Comparison of ENCODE assay signal across 17 cellular contexts in genomic region chr1:184380468-184380867, GRCh38. TPM values are rescaled to one million over a fixed set of nuclear protein-coding genes. Genes with fewer than 3 reads are reported as not detected.
DNase-seq lines count a peak whose midpoint lies in the region; ATAC-seq and TF ChIP-seq lines count a peak whose summit lies in the region.
"Had no signal": no experiment of that assay in that cellular context is flagged by ENCODE, and none has a peak within 500 bp of the region (broad histone marks: within the 10 kb centered on the region; RNA-seq: fewer than 3 reads in every experiment).

No MANE protein-coding gene starts in this region.

- ATAC-seq in CD8-positive, alpha-beta T cell: peak; percentile 34
- peak; percentile 42 for ATAC-seq in mucosa of descending colon
- no peak for ATAC-seq in HG03378 (IDR thresholded peaks at IDR 0.05; ENCODE audit: unreplicated experiment)

- H3K36me3 ChIP-seq in CD8-positive, alpha-beta T cell (ENCODE audit: insufficient read depth, low read length): no peaks in the 10 kb centered on the region
- no peaks in the 10 kb centered on the region for H3K36me3 ChIP-seq in mucosa of descending colon (ENCODE audit: low read depth)
- H3K36me3 ChIP-seq: Peyer's patch, SJSA1 had no signal

- CTCF ChIA-PET in CD8-positive, alpha-beta T cell (lab: Charles Lee): no interaction called here

- H3K4me1 Mint-ChIP-seq in CD8-positive, alpha-beta T cell (ENCODE audit: low read depth): peaks cover 6% of the 10 kb centered on the region
- peaks cover 9% of the 10 kb centered on the region for H3K4me1 Mint-ChIP-seq in T-helper 1 cell treated with Interleukin-12 subunit alpha and Interleukin-12 subunit beta and Interleukin-4 antibody, amounts not matched to agents 30 μg/mL and 1 μg/mL, for 36 hours (ENCODE audit: low read depth)

- H3K36me3 Mint-ChIP-seq in CD8-positive, alpha-beta T cell: no peaks in the 10 kb centered on the region
- no peaks in the 10 kb centered on the region for H3K36me3 Mint-ChIP-seq in T-helper 1 cell treated with Interleukin-12 subunit alpha and Interleukin-12 subunit beta and Interleukin-4 antibody, amounts not matched to agents 30 μg/mL and 1 μg/mL, for 36 hours (ENCODE audit: low read depth)

- DNase-seq in DMS53 (lab: John Stamatoyannopoulos, UW) (peak; percentile 31), DMS53 treated with DMSO at 0.1 percent for 48 hours (lab: John Stamatoyannopoulos, UW; ENCODE audit: unreplicated experiment) (no peak), mucosa of descending colon (no peak), anterior cingulate cortex (lab: John Stamatoyannopoulos, UW) (no peak), NCI-H2029 treated with DMSO at 0.1 percent for 48 hours (lab: John Stamatoyannopoulos, UW) (no peak)
- DNase-seq in CD8-positive, alpha-beta T cell: no peak
- DNase-seq: Caco-2; NCI-H1092; NCI-H1436 treated with DMSO at 0.1 percent for 48 hours; NCI-H2081 treated with DMSO at 0.1 percent for 48 hours; NK-92 treated with Interleukin-12 subunit alpha and Interleukin-12 subunit beta, amount 100 ng/mL, for 24 hours; Peyer's patch had no signal

- no peak for TF ChIP-seq CTCF in CD8-positive, alpha-beta T cell (IDR thresholded peaks at IDR 0.05)
- TF ChIP-seq CTCF in mucosa of descending colon (IDR thresholded peaks at IDR 0.05): no peak

- H3K4me1 ChIP-seq in CD8-positive, alpha-beta T cell (ENCODE audit: insufficient read depth, low read length): no peaks in the 10 kb centered on the region
- H3K4me1 ChIP-seq in mucosa of descending colon (ENCODE audit: low read depth): no peaks in the 10 kb centered on the region
- H3K4me1 ChIP-seq: Caco-2, Peyer's patch, SJSA1 had no signal

- no peak overlapping the region for H3K4me3 ChIP-seq in CD8-positive, alpha-beta T cell (ENCODE audit: low read depth, low read length)
- no peak overlapping the region for H3K4me3 ChIP-seq in mucosa of descending colon
- H3K4me3 ChIP-seq: Peyer's patch, SJSA1 had no signal

- no peak overlapping the region for H3K27ac Mint-ChIP-seq in CD8-positive, alpha-beta T cell
- peak overlapping the region; percentile 36 for H3K27ac Mint-ChIP-seq in T-helper 1 cell treated with Interleukin-12 subunit alpha and Interleukin-12 subunit beta and Interleukin-4 antibody, amounts not matched to agents 30 μg/mL and 1 μg/mL, for 36 hours

- H3K27ac ChIP-seq in CD8-positive, alpha-beta T cell (ENCODE audit: low read depth, low read length): no peak overlapping the region
- H3K27ac ChIP-seq: 22Rv1, KMS-11, Peyer's patch, SJSA1 had no signal

- no peaks in the 10 kb centered on the region for H3K27me3 ChIP-seq in CD8-positive, alpha-beta T cell (ENCODE audit: insufficient read depth, low read length)
- H3K27me3 ChIP-seq: Peyer's patch, SJSA1 had no signal

- peaks cover 30% of the 10 kb centered on the region for H3K27me3 Mint-ChIP-seq in CD8-positive, alpha-beta T cell (ENCODE audit: low read depth)
- H3K27me3 Mint-ChIP-seq in T-helper 1 cell treated with Interleukin-12 subunit alpha and Interleukin-12 subunit beta and Interleukin-4 antibody, amounts not matched to agents 30 μg/mL and 1 μg/mL, for 36 hours (ENCODE audit: low read depth): peaks cover 59% of the 10 kb centered on the region

- H3K4me3 Mint-ChIP-seq in CD8-positive, alpha-beta T cell: no peak overlapping the region
- H3K4me3 Mint-ChIP-seq in T-helper 1 cell treated with Interleukin-12 subunit alpha and Interleukin-12 subunit beta and Interleukin-4 antibody, amounts not matched to agents 30 μg/mL and 1 μg/mL, for 36 hours: no peak overlapping the region

- no peaks in the 10 kb centered on the region for H3K9me3 Mint-ChIP-seq in CD8-positive, alpha-beta T cell
- peaks cover 19% of the 10 kb centered on the region for H3K9me3 Mint-ChIP-seq in T-helper 1 cell treated with Interleukin-12 subunit alpha and Interleukin-12 subunit beta and Interleukin-4 antibody, amounts not matched to agents 30 μg/mL and 1 μg/mL, for 36 hours

- H3K9me3 ChIP-seq in CD8-positive, alpha-beta T cell (ENCODE audit: low read length): no peaks in the 10 kb centered on the region
- no peaks in the 10 kb centered on the region for H3K9me3 ChIP-seq in mucosa of descending colon
- H3K9me3 ChIP-seq: Caco-2, Peyer's patch, SJSA1 had no signal

- POLR2A ChIA-PET in CD8-positive, alpha-beta T cell (lab: Charles Lee): no interaction called here

- intact Hi-C loops in CD8-positive, alpha-beta T cell (cut with DNase I, micrococcal nuclease): loop anchor here (10.0 kb wide), 2 partner anchors 374 to 746 kb away; partner anchors contain the start of genes ARPC5 (in 1 of the 2) and EDEM3 (in 1 of the 2)
- intact Hi-C loops in mucosa of descending colon (cut with DNase I, micrococcal nuclease): no loop called here

RNA-seq across cellular contexts. Expression of gene C1orf21, which starts 6.4 kb away (rescaled TPM):
- 1 to 10 TPM; 2.3 to 3.5 TPM for total RNA-seq in CD8-positive, alpha-beta T cell
- 100 to 1,000 TPM in 1 of 3 donors, 10 to 100 TPM in 2; 70.9 to 109 (median 96.8) TPM for total RNA-seq in mucosa of descending colon

Comparison
In these comparisons a context has a peak if more than half of its experiments do, and no peak if none do; other contexts are left out.
1. RNA of gene C1orf21, which starts 6.4 kb away (total RNA-seq): 70.9 to 109 TPM in mucosa of descending colon; 2.3 to 3.5 TPM in CD8-positive, alpha-beta T cell; every median in the first group is over 10 times any median in the second.
2. intact Hi-C loops: an anchor here in CD8-positive, alpha-beta T cell (10.0 kb wide); none called in mucosa of descending colon.